Comparison of ENCODE assay signal across 17 cellular contexts in genomic region chr2:64861338-64862000, GRCh38.
DNase-seq lines count a peak whose midpoint lies in the region; ATAC-seq, FAIRE-seq and TF ChIP-seq lines count a peak whose summit lies in the region.
"Had no signal": no experiment of that assay in that cellular context is flagged by ENCODE, and none has a peak within 500 bp of the region (broad histone marks: within the 10 kb centered on the region; RNA-seq: fewer than 3 reads in every experiment).

No MANE protein-coding gene starts in this region.

- ATAC-seq in GM18517 (IDR thresholded peaks at IDR 0.05; ENCODE audit: unreplicated experiment) = no peak
- ATAC-seq: stimulated activated memory B cell treated with anti-CD40 and anti-IgM and Interleukin-4, amounts not matched to agents 10 μg/mL and 1 μg/mL and 100 μg/mL, for 72 hours had no signal

- peak overlapping the region; percentile 5 to 93 (median 80) for H3K27ac ChIP-seq in esophagus squamous epithelium
- H3K27ac ChIP-seq in suprapubic skin = peak overlapping the region; percentile 96

- no peak for TF ChIP-seq EP300 in suprapubic skin (IDR thresholded peaks at IDR 0.05)

- intact Hi-C loops in esophagus squamous epithelium (cut with DNase I) = loop anchor here (5.0 to 10.0 kb wide), 2 partner anchors 107 to 209 kb away; partner anchors contain the start of gene SERTAD2

- TF ChIP-seq CTCF in esophagus squamous epithelium (IDR thresholded peaks at IDR 0.05) = no peak
- no peak for TF ChIP-seq CTCF in suprapubic skin (IDR thresholded peaks at IDR 0.05)

- no peak for TF ChIP-seq POLR2A in esophagus squamous epithelium (IDR thresholded peaks at IDR 0.05)
- no peak for TF ChIP-seq POLR2A in suprapubic skin (IDR thresholded peaks at IDR 0.05)

- H3K4me3 ChIP-seq in esophagus squamous epithelium (no peak overlapping the region), suprapubic skin (no peak overlapping the region)

- no peaks in the 10 kb centered on the region for H3K27me3 ChIP-seq in esophagus squamous epithelium
- no peaks in the 10 kb centered on the region for H3K27me3 ChIP-seq in suprapubic skin

- H3K36me3 ChIP-seq in esophagus squamous epithelium = no peaks in the 10 kb centered on the region
- H3K36me3 ChIP-seq in suprapubic skin = no peaks in the 10 kb centered on the region

- FAIRE-seq in GM18507 (lab: Jason Lieb, UNC) = peak; percentile 67
- FAIRE-seq: astrocyte, frontal cortex, keratinocyte, RCC 7860 had no signal

- H3K9me3 ChIP-seq in esophagus squamous epithelium (no peaks in the 10 kb centered on the region), suprapubic skin (no peaks in the 10 kb centered on the region)

- DNase-seq in GM18507 (ENCODE audit: extremely low spot score, insufficient read length, low read depth) (no peak), NCI-H2029 (lab: John Stamatoyannopoulos, UW) (peak; percentile 59), esophagus squamous epithelium (lab: John Stamatoyannopoulos, UW) (no peak), suprapubic skin (ENCODE audit: low spot score in 2 of 2) (peak in 1 of 2 donors; percentile 41), DMS 273 treated with DMSO at 0.1 percent for 48 hours (lab: John Stamatoyannopoulos, UW) (no peak), hepatic stellate cell (ENCODE audit: low spot score) (no peak)
- DNase-seq: CD4-positive, CD25-positive, alpha-beta regulatory T cell; effector CD4-positive, alpha-beta T cell; GDM1; NCI-H2171 treated with DMSO at 0.1 percent for 48 hours; stimulated activated CD4-positive, alpha-beta T cell treated with anti-CD3 and anti-CD28 coated beads, Interleukin-2, amount 100 ng/mL, for 48 hours had no signal

- H3K4me1 ChIP-seq in esophagus squamous epithelium = peaks cover 38 to 89% (median 52%) of the 10 kb centered on the region in 3 donors
- peaks cover 75% of the 10 kb centered on the region for H3K4me1 ChIP-seq in suprapubic skin

- WGBS in esophagus squamous epithelium, 2 donors = 50 to 55% methylated on average over 7 of the region's 7 CpGs
- 59% methylated on average over 7 of the region's 7 CpGs for WGBS in suprapubic skin
